Comparison of ENCODE assay signal across 8 cellular contexts in the genomic region with DNA sequence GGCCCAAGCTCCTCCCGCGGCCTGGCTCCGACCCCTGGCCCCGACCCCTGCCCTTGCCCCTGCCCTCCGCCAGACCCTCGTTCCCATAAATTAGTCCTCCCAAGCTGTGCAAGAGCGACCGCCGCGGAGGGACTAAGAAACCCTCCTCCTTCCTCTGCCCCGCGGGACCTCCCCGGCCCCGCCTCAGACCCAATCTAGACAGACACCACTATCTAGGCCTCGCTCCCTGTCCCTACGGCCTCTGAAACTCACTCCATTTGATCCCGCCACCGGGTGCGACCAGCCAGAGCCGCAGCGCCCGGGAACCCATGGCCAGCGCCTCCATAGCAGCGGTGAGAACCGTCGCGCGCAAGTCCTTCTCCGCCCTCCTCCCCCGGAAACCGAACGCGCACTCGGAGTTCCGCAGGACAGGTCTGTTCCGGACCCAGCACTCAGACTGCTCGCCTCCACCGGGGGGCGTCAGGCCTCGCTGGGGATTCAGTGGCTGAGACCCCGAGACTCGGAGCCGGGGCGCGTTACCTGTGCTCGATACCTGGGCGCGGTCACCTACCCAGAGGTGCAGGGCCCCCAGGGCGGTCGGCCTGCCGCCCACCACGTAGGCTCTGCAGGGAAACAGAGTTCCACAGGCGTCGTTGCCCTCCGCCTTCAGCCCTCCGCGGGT. TPM values are rescaled to one million over a fixed set of nuclear protein-coding genes. Genes with fewer than 3 reads are reported as not detected.
DNase-seq lines count a peak whose midpoint lies in the region; ATAC-seq, FAIRE-seq and TF ChIP-seq lines count a peak whose summit lies in the region.

A gene (minus strand): TSS at position 331 of the 661 bp plus-strand sequence. CDS start 6 bp downstream, at position 325.

- ATAC-seq in GM21367 (IDR thresholded peaks at IDR 0.05; ENCODE audit: unreplicated experiment), result peak; percentile 89
- ATAC-seq in activated CD8-positive, alpha-beta memory T cell treated with anti-CD3 and anti-CD28 coated beads, Interleukin-2, amount 10 ng/mL, durations not matched to agents 7 days and 5 days, result peak; percentile 96

- no peaks in the 10 kb centered on the region for H3K4me1 ChIP-seq in Caco-2
- H3K4me1 ChIP-seq in endodermal cell (ENCODE audit: control insufficient read depth, insufficient read depth, low read length), result no peaks in the 10 kb centered on the region
- no peaks in the 10 kb centered on the region for H3K4me1 ChIP-seq in mesodermal cell (ENCODE audit: control insufficient read depth, insufficient read depth, low read length, poor library complexity, severe bottlenecking)

- peak; percentile 92 for DNase-seq in Caco-2
- DNase-seq in HTR-8/SVneo (ENCODE audit: insufficient read length, low spot score), result peak; percentile 86
- peak; percentile 86 for DNase-seq in NOMO-1 treated with DMSO at 0.1 percent for 48 hours (lab: John Stamatoyannopoulos, UW; ENCODE audit: unreplicated experiment)
- peak; percentile 94 for DNase-seq in activated CD8-positive, alpha-beta memory T cell treated with anti-CD3 and anti-CD28 coated beads, Interleukin-2, amount 10 ng/mL, durations not matched to agents 7 days and 5 days
- peak; percentile 97 for DNase-seq in endodermal cell
- DNase-seq in stimulated activated CD8-positive, alpha-beta memory T cell treated with anti-CD3 and anti-CD28 coated beads, Interleukin-15, amount 100 ng/mL, for 4 hours (ENCODE audit: low read depth in 2 of 2), result peak; percentile 71 to 77

- peak; percentile 52 for FAIRE-seq in HTR-8/SVneo (lab: Jason Lieb, UNC)

- no peaks in the 10 kb centered on the region for H3K9me3 ChIP-seq in Caco-2
- no peaks in the 10 kb centered on the region for H3K9me3 ChIP-seq in endodermal cell (ENCODE audit: control insufficient read depth, low read length)
- no peaks in the 10 kb centered on the region for H3K9me3 ChIP-seq in mesodermal cell (ENCODE audit: control insufficient read depth, low read length)

- H3K27ac ChIP-seq in endodermal cell (ENCODE audit: low read depth, low read length), result peak within 1 kb of the TSS; percentile 75
- peak within 1 kb of the TSS; percentile 83 for H3K27ac ChIP-seq in mesodermal cell (ENCODE audit: low read depth, low read length, severe bottlenecking)

- H3K36me3 ChIP-seq in Caco-2 (ENCODE audit: control insufficient read depth, insufficient read depth, low read length) (no peaks in the 10 kb centered on the region; the same call in 1 of the 2 replicates), endodermal cell (ENCODE audit: control insufficient read depth, insufficient read depth, low read length) (peaks cover 33% of the 10 kb centered on the region), mesodermal cell (ENCODE audit: control insufficient read depth, insufficient read depth, low read length) (peaks cover 34% of the 10 kb centered on the region)

- no peaks in the 10 kb centered on the region for H3K27me3 ChIP-seq in Caco-2 (replicated peaks; ENCODE audit: control insufficient read depth, insufficient read depth, low read length)
- H3K27me3 ChIP-seq in endodermal cell (ENCODE audit: control insufficient read depth, insufficient read depth, low read length, poor library complexity, severe bottlenecking), result no peaks in the 10 kb centered on the region

- H3K4me3 ChIP-seq in Caco-2 (ENCODE audit: low read depth, low read length), result peak within 1 kb of the TSS; percentile 49
- peak within 1 kb of the TSS; percentile 93 for H3K4me3 ChIP-seq in endodermal cell (ENCODE audit: low read length)
- H3K4me3 ChIP-seq in mesodermal cell (ENCODE audit: extremely low read depth, insufficient read depth, low read length, poor library complexity, severe bottlenecking), result peak within 1 kb of the TSS; percentile 85

- H3K27me3 Mint-ChIP-seq in Caco-2 (ENCODE audit: insufficient read depth, unreplicated experiment) (no peaks in the 10 kb centered on the region), endodermal cell (ENCODE audit: insufficient read depth) (no peaks in the 10 kb centered on the region)
- H3K27me3 Mint-ChIP-seq in activated CD8-positive, alpha-beta memory T cell treated with anti-CD3 and anti-CD28 coated beads, Interleukin-2, amount 10 ng/mL, durations not matched to agents 7 days and 5 days, result no peaks in the 10 kb centered on the region

- POLR2A ChIA-PET in Caco-2 (lab: Charles Lee), result no interaction called here

- no peaks in the 10 kb centered on the region for H3K9me3 Mint-ChIP-seq in Caco-2 (ENCODE audit: unreplicated experiment)
- H3K9me3 Mint-ChIP-seq in activated CD8-positive, alpha-beta memory T cell treated with anti-CD3 and anti-CD28 coated beads, Interleukin-2, amount 10 ng/mL, durations not matched to agents 7 days and 5 days (ENCODE audit: low read depth), result no peaks in the 10 kb centered on the region
- no peaks in the 10 kb centered on the region for H3K9me3 Mint-ChIP-seq in endodermal cell

- H3K4me1 Mint-ChIP-seq in Caco-2 (ENCODE audit: low read depth, unreplicated experiment) (no peaks in the 10 kb centered on the region), endodermal cell (peaks cover 4% of the 10 kb centered on the region)
- H3K4me1 Mint-ChIP-seq in activated CD8-positive, alpha-beta memory T cell treated with anti-CD3 and anti-CD28 coated beads, Interleukin-2, amount 10 ng/mL, durations not matched to agents 7 days and 5 days, result peaks cover 37% of the 10 kb centered on the region

- BruUV-seq in Caco-2 (replicated peaks; lab: Mats Ljungman, UMichigan), result no TSS peak

- H3K4me3 Mint-ChIP-seq in Caco-2 (ENCODE audit: unreplicated experiment), result peak within 1 kb of the TSS; percentile 84
- peak within 1 kb of the TSS; percentile 98 for H3K4me3 Mint-ChIP-seq in activated CD8-positive, alpha-beta memory T cell treated with anti-CD3 and anti-CD28 coated beads, Interleukin-2, amount 10 ng/mL, durations not matched to agents 7 days and 5 days
- H3K4me3 Mint-ChIP-seq in endodermal cell, result peak within 1 kb of the TSS; percentile 97

- CTCF ChIA-PET in Caco-2 (lab: Charles Lee), result interaction anchor here (1.0 to 1.1 kb wide), 2 partner anchors 9 to 194 kb away, joined by 3 read pairs; no protein-coding TSS in a partner anchor
- CTCF ChIA-PET in activated CD8-positive, alpha-beta memory T cell treated with anti-CD3 and anti-CD28 coated beads, Interleukin-2, amount 10 ng/mL, durations not matched to agents 7 days and 5 days (lab: Charles Lee), result interaction anchor here (0.8 to 2.7 kb wide), 35 partner anchors 9 to 1110 kb away, joined by 3 to 17 read pairs (median 5); a partner anchor contains a TSS

- H3K27ac Mint-ChIP-seq in Caco-2 (ENCODE audit: unreplicated experiment) (peak within 1 kb of the TSS; percentile 94), endodermal cell (peak within 1 kb of the TSS; percentile 99)
- H3K27ac Mint-ChIP-seq in activated CD8-positive, alpha-beta memory T cell treated with anti-CD3 and anti-CD28 coated beads, Interleukin-2, amount 10 ng/mL, durations not matched to agents 7 days and 5 days, result peak within 1 kb of the TSS; percentile 98

- peaks cover 18% of the 10 kb centered on the region for H3K36me3 Mint-ChIP-seq in Caco-2 (ENCODE audit: insufficient read depth, unreplicated experiment)
- H3K36me3 Mint-ChIP-seq in activated CD8-positive, alpha-beta memory T cell treated with anti-CD3 and anti-CD28 coated beads, Interleukin-2, amount 10 ng/mL, durations not matched to agents 7 days and 5 days, result peaks cover 20% of the 10 kb centered on the region
- H3K36me3 Mint-ChIP-seq in endodermal cell (ENCODE audit: low read depth), result peaks cover 18% of the 10 kb centered on the region

- intact Hi-C loops in Caco-2 (cut with micrococcal nuclease; ENCODE audit: unreplicated experiment), result loop anchor here (1.0 to 2.0 kb wide), 2 partner anchors 127 to 1110 kb away; a partner anchor contains a TSS

- peak; percentile 26 to 73 for TF ChIP-seq CTCF in Caco-2 (IDR thresholded peaks at IDR 0.05; ENCODE audit: insufficient read depth in 1 of 2, low read depth in 1 of 2, low read length in 1 of 2, severe bottlenecking in 1 of 2, unreplicated experiment in 1 of 2)
- peak; percentile 78 for TF ChIP-seq CTCF in endodermal cell (conservative IDR thresholded peaks at IDR 0.05)

- peak within 1 kb of the TSS; percentile 79 for H3K9ac ChIP-seq in endodermal cell (ENCODE audit: extremely low read depth, low read length, poor library complexity, severe bottlenecking)

- WGBS in endodermal cell (ENCODE audit: insufficient coverage in 1 of 2, insufficient read length in 1 of 2), 2 experiments, result 0 to 1% methylated on average over 14 to 57 of the region's 57 CpGs
- WGBS in mesodermal cell (ENCODE audit: insufficient coverage in 2 of 2), 2 experiments, result 0% methylated on average over 35 to 41 of the region's 57 CpGs

RNA-seq across cellular contexts. Expression of the gene that starts here (rescaled TPM):
- 37.3 and 39.8 TPM in 2 replicates for total RNA-seq in Caco-2 (2022)
- 10 to 100 TPM; 43.5 to 44.8 TPM for total RNA-seq in activated CD8-positive, alpha-beta memory T cell treated with anti-CD3 and anti-CD28 coated beads, Interleukin-2, amount 10 ng/mL, durations not matched to agents 7 days and 5 days
- 10 to 100 TPM; 43.2 to 46.3 TPM for total RNA-seq in endodermal cell
- polyA plus RNA-seq in endodermal cell (2013, experiment 1 of 2), result 43.0 TPM
- 40.8 TPM for polyA plus RNA-seq in endodermal cell (2013, experiment 2 of 2)
- polyA plus RNA-seq in mesodermal cell (2013, experiment 1 of 2), result 49.1 TPM
- polyA plus RNA-seq in mesodermal cell (2013, experiment 2 of 2), result 59.8 TPM

Comparison
In these comparisons a context has a peak if more than half of its experiments do, and no peak if none do; other contexts are left out.
1. Peak in every context shown above with its lines: DNase-seq, ATAC-seq, H3K4me3 ChIP-seq and H3K27ac ChIP-seq.